Comparison of ENCODE assay signal across 11 cellular contexts in the genomic region with DNA sequence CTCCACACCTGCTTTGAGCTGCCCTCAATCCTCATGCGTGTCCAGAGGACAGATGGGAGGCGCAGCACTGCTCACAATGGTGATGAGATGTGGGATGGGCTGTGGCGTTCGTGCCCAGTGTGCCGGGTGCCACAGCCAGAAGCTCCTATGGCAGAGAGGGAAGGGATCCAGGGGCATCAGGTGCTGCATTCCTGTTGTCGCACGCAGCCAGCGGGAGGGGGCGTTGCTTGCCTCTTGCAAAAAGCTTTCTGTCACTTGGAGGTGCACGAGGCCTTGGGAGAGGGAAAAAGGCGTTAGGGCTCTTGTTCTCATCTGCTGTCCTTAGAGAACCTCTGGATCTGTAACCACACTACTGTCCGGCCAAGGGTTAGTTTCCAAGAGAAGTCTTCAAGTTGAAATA. TPM values are rescaled to one million over a fixed set of nuclear protein-coding genes. Genes with fewer than 3 reads are reported as not detected.
DNase-seq lines count a peak whose midpoint lies in the region; ATAC-seq and TF ChIP-seq lines count a peak whose summit lies in the region.
"Had no signal": no experiment of that assay in that cellular context is flagged by ENCODE, and none has a peak within 500 bp of the region (broad histone marks: within the 10 kb centered on the region; RNA-seq: fewer than 3 reads in every experiment).

No MANE protein-coding gene starts in this region.

- peak; percentile 56 for DNase-seq in natural killer cell treated with Interleukin-12 subunit alpha and Interleukin-12 subunit beta and Interleukin-15 and Interleukin-18, amount 100 ng/mL, for 72 hours (ENCODE audit: low spot score)
- no peak for DNase-seq in natural killer cell
- DNase-seq in NCI-H524 (lab: John Stamatoyannopoulos, UW) = peak; percentile 94 to 99
- DNase-seq in epithelial cell of esophagus (ENCODE audit: low read depth) = peak; percentile 39
- DNase-seq in stimulated activated CD4-positive, alpha-beta T cell treated with anti-CD3 and anti-CD28 coated beads, Interleukin-2, amount 100 ng/mL, for 24 hours = no peak
- no peak for DNase-seq in inferior parietal cortex (ENCODE audit: extremely low spot score)
- DNase-seq in pons (ENCODE audit: low spot score) = no peak
- no peak for DNase-seq in Ammon's horn (ENCODE audit: low spot score)

- H3K4me3 Mint-ChIP-seq in natural killer cell treated with Interleukin-12 subunit alpha and Interleukin-12 subunit beta and Interleukin-15 and Interleukin-18, amount 100 ng/mL, for 72 hours = no peak overlapping the region
- no peak overlapping the region for H3K4me3 Mint-ChIP-seq in natural killer cell

- H3K27ac Mint-ChIP-seq in natural killer cell treated with Interleukin-12 subunit alpha and Interleukin-12 subunit beta and Interleukin-15 and Interleukin-18, amount 100 ng/mL, for 72 hours = no peak overlapping the region
- no peak overlapping the region for H3K27ac Mint-ChIP-seq in natural killer cell

- H3K4me3 ChIP-seq in epithelial cell of esophagus (ENCODE audit: low read length) = no peak overlapping the region
- H3K4me3 ChIP-seq: esophagus muscularis mucosa, lung had no signal

- no peaks in the 10 kb centered on the region for H3K9me3 Mint-ChIP-seq in natural killer cell treated with Interleukin-12 subunit alpha and Interleukin-12 subunit beta and Interleukin-15 and Interleukin-18, amount 100 ng/mL, for 72 hours
- no peaks in the 10 kb centered on the region for H3K9me3 Mint-ChIP-seq in natural killer cell

- intact Hi-C loops in natural killer cell (cut with micrococcal nuclease) = no loop called here

- H3K27me3 Mint-ChIP-seq in natural killer cell treated with Interleukin-12 subunit alpha and Interleukin-12 subunit beta and Interleukin-15 and Interleukin-18, amount 100 ng/mL, for 72 hours = peaks cover 0 to 7% of the 10 kb centered on the region in 2 donors
- H3K27me3 Mint-ChIP-seq in natural killer cell (ENCODE audit: low read depth in 2 of 2) = peaks cover 0 to 2% of the 10 kb centered on the region in 2 donors

- no peak for ATAC-seq in natural killer cell treated with Interleukin-12 subunit alpha and Interleukin-12 subunit beta and Interleukin-15 and Interleukin-18, amount 100 ng/mL, for 72 hours
- ATAC-seq in natural killer cell = no peak

- TF ChIP-seq CTCF in natural killer cell (IDR thresholded peaks at IDR 0.05) (no peak), epithelial cell of esophagus (IDR thresholded peaks at IDR 0.05; ENCODE audit: insufficient read depth, low read depth, low read length, missing control alignments) (peak; percentile 33)

- no peaks in the 10 kb centered on the region for H3K36me3 Mint-ChIP-seq in natural killer cell treated with Interleukin-12 subunit alpha and Interleukin-12 subunit beta and Interleukin-15 and Interleukin-18, amount 100 ng/mL, for 72 hours
- no peaks in the 10 kb centered on the region for H3K36me3 Mint-ChIP-seq in natural killer cell

- no peaks in the 10 kb centered on the region for H3K4me1 Mint-ChIP-seq in natural killer cell treated with Interleukin-12 subunit alpha and Interleukin-12 subunit beta and Interleukin-15 and Interleukin-18, amount 100 ng/mL, for 72 hours (ENCODE audit: low read depth in 2 of 2)
- no peaks in the 10 kb centered on the region for H3K4me1 Mint-ChIP-seq in natural killer cell

RNA-seq across cellular contexts. Expression of gene ALLC, which starts 29.2 kb away (rescaled TPM):
- total RNA-seq in natural killer cell treated with Interleukin-12 subunit alpha and Interleukin-12 subunit beta and Interleukin-15 and Interleukin-18, amount 100 ng/mL, for 72 hours = not detected
- not detected for total RNA-seq in natural killer cell
- total RNA-seq: esophagus muscularis mucosa, lung, subcutaneous adipose tissue had no signal

RNA-seq across cellular contexts. Expression of gene COLEC11, which starts 33.9 kb away (rescaled TPM):
- under 1 TPM in 1 of 2 donors, not detected in 1; 0.48 TPM for total RNA-seq in natural killer cell treated with Interleukin-12 subunit alpha and Interleukin-12 subunit beta and Interleukin-15 and Interleukin-18, amount 100 ng/mL, for 72 hours
- under 1 TPM in 1 of 3 donors, not detected in 2; 0.61 TPM for total RNA-seq in natural killer cell

RNA-seq across cellular contexts. Expression of gene RPS7, which starts 53.7 kb away (rescaled TPM):
- total RNA-seq in natural killer cell treated with Interleukin-12 subunit alpha and Interleukin-12 subunit beta and Interleukin-15 and Interleukin-18, amount 100 ng/mL, for 72 hours = 1,000 to 10,000 TPM in 1 of 2 donors, 100 to 1,000 TPM in 1; 834 to 1,122 TPM
- total RNA-seq in natural killer cell = 1,000 to 10,000 TPM in 2 of 3 donors, 100 to 1,000 TPM in 1; 815 to 1,068 (median 1,001) TPM

Comparison
In these comparisons a context has a peak if more than half of its experiments do, and no peak if none do; other contexts are left out.
1. DNase-seq: peak in natural killer cell treated with Interleukin-12 subunit alpha and Interleukin-12 subunit beta and Interleukin-15 and Interleukin-18, amount 100 ng/mL, for 72 hours (single experiment), NCI-H524 (2 of 2) and epithelial cell of esophagus (single experiment); none in natural killer cell (single experiment), stimulated activated CD4-positive, alpha-beta T cell treated with anti-CD3 and anti-CD28 coated beads, Interleukin-2, amount 100 ng/mL, for 24 hours (0 of 2), inferior parietal cortex (single experiment), pons (single experiment) and Ammon's horn (single experiment).